In genomic region chr9:128245293-128246151, GRCh38 we compare ENCODE assay signal across 8 cellular contexts. TPM values are rescaled to one million over a fixed set of nuclear protein-coding genes. Genes with fewer than 3 reads are reported as not detected.
DNase-seq lines count a peak whose midpoint lies in the region; ATAC-seq and TF ChIP-seq lines count a peak whose summit lies in the region.

No MANE protein-coding gene starts in this region.

- H3K27ac ChIP-seq in gastrocnemius medialis = peak overlapping the region in 3 of 4 donors; percentile 21 to 43 (median 40)

- in situ Hi-C loops in gastrocnemius medialis (cut with MboI; ENCODE audit: low sequenced_read_pairs in 4 of 4) = no loop called here

- peaks cover 0 to 9% (median 5%) of the 10 kb centered on the region in 3 donors for H3K27me3 ChIP-seq in gastrocnemius medialis

- H3K4me1 Mint-ChIP-seq in HFFc6 (ENCODE audit: low read depth) (peaks cover 27% of the 10 kb centered on the region), glutamatergic neuron (ENCODE audit: low read depth, unreplicated experiment) (peaks cover 20% of the 10 kb centered on the region)

- peak; percentile 64 for DNase-seq in HFFc6
- peak; percentile 55 for DNase-seq in UCSD-AML1 (lab: John Stamatoyannopoulos, UW; ENCODE audit: unreplicated experiment)
- no peak for DNase-seq in glutamatergic neuron
- DNase-seq in gastrocnemius medialis = no peak
- DNase-seq in NCI-H2029 treated with DMSO at 0.1 percent for 48 hours (lab: John Stamatoyannopoulos, UW) = no peak
- DNase-seq in HUDEP-2 (lab: John Stamatoyannopoulos, UW; ENCODE audit: unreplicated experiment in 76 of 76) = no peak

- peak overlapping the region in 1 of 4 donors; percentile 42 for H3K4me3 ChIP-seq in gastrocnemius medialis

- ATAC-seq in gastrocnemius medialis (no peak), HG02588 (IDR thresholded peaks at IDR 0.05; ENCODE audit: unreplicated experiment) (no peak), HG02623 (IDR thresholded peaks at IDR 0.05; ENCODE audit: unreplicated experiment) (no peak)

- H3K9me3 ChIP-seq in gastrocnemius medialis = no peaks in the 10 kb centered on the region

- H3K27ac Mint-ChIP-seq in HFFc6 = peak overlapping the region; percentile 92
- peak overlapping the region; percentile 38 for H3K27ac Mint-ChIP-seq in glutamatergic neuron (ENCODE audit: unreplicated experiment)

- no peaks in the 10 kb centered on the region for H3K36me3 ChIP-seq in gastrocnemius medialis

- no peak for TF ChIP-seq POLR2A in gastrocnemius medialis (IDR thresholded peaks at IDR 0.05)

- H3K36me3 Mint-ChIP-seq in HFFc6 (ENCODE audit: low read depth) (peaks cover 7% of the 10 kb centered on the region), glutamatergic neuron (ENCODE audit: unreplicated experiment) (no peaks in the 10 kb centered on the region)

- intact Hi-C loops in gastrocnemius medialis (cut with DNase I; ENCODE audit: low total_unique reads) = no loop called here

- H3K27me3 Mint-ChIP-seq in HFFc6 (ENCODE audit: insufficient read depth) (no peaks in the 10 kb centered on the region; the same call in 1 of the 2 replicates), glutamatergic neuron (ENCODE audit: unreplicated experiment) (peaks cover 13% of the 10 kb centered on the region)

- H3K4me1 ChIP-seq in gastrocnemius medialis = no peaks in the 10 kb centered on the region

- no peaks in the 10 kb centered on the region for H3K9me3 Mint-ChIP-seq in HFFc6
- peaks cover 8% of the 10 kb centered on the region for H3K9me3 Mint-ChIP-seq in glutamatergic neuron (ENCODE audit: unreplicated experiment)

- H3K4me3 Mint-ChIP-seq in HFFc6 (peak overlapping the region; percentile 72), glutamatergic neuron (ENCODE audit: unreplicated experiment) (no peak overlapping the region)

- TF ChIP-seq CTCF in HFFc6 (IDR thresholded peaks at IDR 0.05) (no peak), glutamatergic neuron (IDR thresholded peaks at IDR 0.05; ENCODE audit: partially characterized antibody, unreplicated experiment) (no peak), gastrocnemius medialis (IDR thresholded peaks at IDR 0.05 in 4 of 5, conservative IDR thresholded peaks at IDR 0.05 in 1 of 5) (no peak)

RNA-seq across cellular contexts. Expression of gene GOLGA2, which starts 30.3 kb away (rescaled TPM):
- 100 to 1,000 TPM; 142 to 167 (median 156) TPM for total RNA-seq in HFFc6 (2021; fragmentation: NEBNext Ultra II Directional; extraction: Animal tissue kit (Norgen Biotek cat#: 25700))
- 78.3 TPM for total RNA-seq in glutamatergic neuron (ENCODE audit: unreplicated experiment)
- total RNA-seq in gastrocnemius medialis = 10 to 100 TPM; 68.9 to 84.6 (median 78.5) TPM

RNA-seq across cellular contexts. Expression of gene SWI5, which starts 30.6 kb away (rescaled TPM):
- total RNA-seq in HFFc6 (2021; fragmentation: NEBNext Ultra II Directional; extraction: Animal tissue kit (Norgen Biotek cat#: 25700)) = 10 to 100 TPM; 40.7 to 46.7 (median 41.9) TPM
- total RNA-seq in glutamatergic neuron (ENCODE audit: unreplicated experiment) (13.7 TPM), gastrocnemius medialis (10 to 100 TPM; 12.7 to 23.8 (median 13.5) TPM)

RNA-seq across cellular contexts. Expression of gene DNM1, which starts 42.3 kb away (rescaled TPM):
- total RNA-seq in HFFc6 (2021; fragmentation: NEBNext Ultra II Directional; extraction: Animal tissue kit (Norgen Biotek cat#: 25700)) = 10 to 100 TPM; 17.4 to 38.2 (median 32.7) TPM
- total RNA-seq in glutamatergic neuron (ENCODE audit: unreplicated experiment) (276 TPM), gastrocnemius medialis (1 to 10 TPM; 1.8 to 3.8 (median 2.0) TPM)

RNA-seq across cellular contexts. Expression of gene CIZ1, which starts 54.1 kb away (rescaled TPM):
- total RNA-seq in HFFc6 (2021; fragmentation: NEBNext Ultra II Directional; extraction: Animal tissue kit (Norgen Biotek cat#: 25700)) = 100 to 1,000 TPM; 119 to 168 (median 148) TPM
- total RNA-seq in glutamatergic neuron (ENCODE audit: unreplicated experiment) (174 TPM), gastrocnemius medialis (10 to 100 TPM; 47.8 to 61.3 (median 53.0) TPM)

Comparison
In these comparisons a context has a peak if more than half of its experiments do, and no peak if none do; other contexts are left out.
1. DNase-seq: peak in HFFc6 (single experiment) and UCSD-AML1 (single experiment); none in glutamatergic neuron (single experiment), gastrocnemius medialis (0 of 2), NCI-H2029 treated with DMSO at 0.1 percent for 48 hours (single experiment) and HUDEP-2 (0 of 76).